ENCODE assay signal across 8 cellular contexts in the genomic region with DNA sequence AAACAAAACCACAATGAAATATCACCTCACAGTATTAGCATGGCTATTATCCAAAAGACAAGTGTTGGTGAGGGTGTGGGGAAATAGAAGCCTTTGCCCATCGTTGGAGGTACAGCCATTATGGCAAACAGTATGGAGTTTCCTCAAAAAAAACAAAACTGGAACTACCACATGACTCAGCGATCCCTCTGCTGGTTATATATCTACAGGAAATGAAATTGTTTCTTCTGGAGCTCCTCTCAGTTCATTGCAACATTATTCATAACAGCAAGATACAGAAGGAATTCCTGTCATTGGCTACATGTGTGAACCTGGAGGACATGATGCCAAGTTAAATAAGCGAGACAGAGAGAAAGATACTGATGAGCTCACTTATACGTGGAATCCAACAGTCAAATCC. TPM values are rescaled to one million over a fixed set of nuclear protein-coding genes. Genes with fewer than 3 reads are reported as not detected.
A peak's percentile ranks its signal among the peaks of the same experiment; 100 is the strongest.
DNase-seq lines count a peak whose midpoint lies in the region; ATAC-seq and TF ChIP-seq lines count a peak whose summit lies in the region.

No MANE protein-coding gene starts in this region.

- in situ Hi-C loops in gastrocnemius medialis (cut with MboI; ENCODE audit: low sequenced_read_pairs in 4 of 4), result loop anchor here in 1 of 4 donors (25.0 kb wide), 1 partner anchor 174 kb away; no protein-coding TSS in a partner anchor

- intact Hi-C loops in gastrocnemius medialis (cut with DNase I; ENCODE audit: low total_unique reads), result loop anchor here (5.0 to 10.0 kb wide), 3 partner anchors 244 to 494 kb away; a partner anchor contains a TSS

- peak; percentile 43 for TF ChIP-seq CTCF in Loucy (conservative IDR thresholded peaks at IDR 0.05; ENCODE audit: low read length)
- TF ChIP-seq CTCF in gastrocnemius medialis (IDR thresholded peaks at IDR 0.05 in 4 of 5, conservative IDR thresholded peaks at IDR 0.05 in 1 of 5), result no peak

- peaks cover 19% of the 10 kb centered on the region for H3K4me1 Mint-ChIP-seq in activated naive CD8-positive, alpha-beta T cell (ENCODE audit: low read depth)
- H3K4me1 Mint-ChIP-seq in memory B cell, result peaks cover 17% of the 10 kb centered on the region

- H4K20me1 ChIP-seq in Loucy (ENCODE audit: insufficient read depth, low read length, poor library complexity, severe bottlenecking), result peaks cover 23% of the 10 kb centered on the region

- no peak overlapping the region for H3K4me3 ChIP-seq in Loucy (ENCODE audit: low read length, poor library complexity, severe bottlenecking)
- H3K4me3 ChIP-seq in gastrocnemius medialis, result no peak overlapping the region

- H3K9me3 ChIP-seq in Loucy (ENCODE audit: insufficient read depth, low read depth, low read length) (no peaks in the 10 kb centered on the region), gastrocnemius medialis (no peaks in the 10 kb centered on the region)

- peak overlapping the region; percentile 4 for H3K4me2 ChIP-seq in Loucy (ENCODE audit: low read depth, low read length, poor library complexity, severe bottlenecking)

- H3F3A ChIP-seq in Loucy (ENCODE audit: low read depth), result no peaks in the 10 kb centered on the region

- DNase-seq in DMS114 treated with DMSO at 0.1 percent for 48 hours (lab: John Stamatoyannopoulos, UW; ENCODE audit: unreplicated experiment) (peak; percentile 30), memory B cell (ENCODE audit: low spot score in 2 of 2) (no peak), gastrocnemius medialis (no peak)
- no peak for DNase-seq in activated CD4-positive, CD25-positive, alpha-beta regulatory T cell treated with anti-CD3 and anti-CD28 coated beads, Interleukin-2, amount 50 U/mL, for 72 hours

- TF ChIP-seq POLR2A in gastrocnemius medialis (IDR thresholded peaks at IDR 0.05), result no peak

- ATAC-seq in memory B cell (ENCODE audit: low read depth) (no peak), GM18498 (IDR thresholded peaks at IDR 0.05; ENCODE audit: unreplicated experiment) (no peak), GM18867 (IDR thresholded peaks at IDR 0.05; ENCODE audit: unreplicated experiment) (no peak), gastrocnemius medialis (no peak)

- no peaks in the 10 kb centered on the region for H3K36me3 ChIP-seq in Loucy (ENCODE audit: insufficient read depth, low read length)
- no peaks in the 10 kb centered on the region for H3K36me3 ChIP-seq in gastrocnemius medialis

- H3K27ac Mint-ChIP-seq in activated naive CD8-positive, alpha-beta T cell, result peak overlapping the region; percentile 16
- H3K27ac Mint-ChIP-seq in memory B cell, result peak overlapping the region; percentile 76

- H3K27ac ChIP-seq in gastrocnemius medialis, result no peak overlapping the region

- H3K9me3 Mint-ChIP-seq in activated naive CD8-positive, alpha-beta T cell (ENCODE audit: low read depth), result no peaks in the 10 kb centered on the region
- H3K9me3 Mint-ChIP-seq in memory B cell, result no peaks in the 10 kb centered on the region

- peak overlapping the region; percentile 56 for H3K4me3 Mint-ChIP-seq in activated naive CD8-positive, alpha-beta T cell
- peak overlapping the region; percentile 62 for H3K4me3 Mint-ChIP-seq in memory B cell

- H3K27me3 ChIP-seq in Loucy (ENCODE audit: insufficient read depth, low read length, poor library complexity, severe bottlenecking) (no peaks in the 10 kb centered on the region), gastrocnemius medialis (peaks cover 0 to 3% (median 2%) of the 10 kb centered on the region in 3 donors)

- H3K9me2 ChIP-seq in Loucy (replicated peaks; ENCODE audit: low read depth, low read length), result no peaks in the 10 kb centered on the region

- no peak overlapping the region for H3K9ac ChIP-seq in Loucy (ENCODE audit: low read depth, low read length, poor library complexity, severe bottlenecking)

- H3K4me1 ChIP-seq in Loucy (ENCODE audit: insufficient read depth, low read length, poor library complexity, severe bottlenecking) (peaks cover 18% of the 10 kb centered on the region), gastrocnemius medialis (peaks cover 16 to 20% of the 10 kb centered on the region in 2 donors)

- H3K27me3 Mint-ChIP-seq in activated naive CD8-positive, alpha-beta T cell, result no peaks in the 10 kb centered on the region
- H3K27me3 Mint-ChIP-seq in memory B cell, result no peaks in the 10 kb centered on the region

- H3K79me2 ChIP-seq in Loucy (ENCODE audit: insufficient read depth, low read length), result peaks cover 29% of the 10 kb centered on the region

- peaks cover 9% of the 10 kb centered on the region for H3K36me3 Mint-ChIP-seq in activated naive CD8-positive, alpha-beta T cell
- peaks cover 5% of the 10 kb centered on the region for H3K36me3 Mint-ChIP-seq in memory B cell

- peak overlapping the region; percentile 55 for H2AFZ ChIP-seq in Loucy (ENCODE audit: low read length)

RNA-seq across cellular contexts. Expression of a gene that starts 2.4 kb away (rescaled TPM):
- total RNA-seq in gastrocnemius medialis, result 100 to 1,000 TPM in 1 of 4 donors, 10 to 100 TPM in 3; 64.4 to 123 (median 76.3) TPM
